ENCODE assay signal across 32 cellular contexts in genomic region chr6:113421997-113422396, GRCh38.
DNase-seq lines count a peak whose midpoint lies in the region; ATAC-seq, FAIRE-seq and TF ChIP-seq lines count a peak whose summit lies in the region.
"Had no signal": no experiment of that assay in that cellular context is flagged by ENCODE, and none has a peak within 500 bp of the region (broad histone marks: within the 10 kb centered on the region; RNA-seq: fewer than 3 reads in every experiment).

No MANE protein-coding gene starts in this region.

- no peaks in the 10 kb centered on the region for H3K9me3 Mint-ChIP-seq in Caco-2 (ENCODE audit: unreplicated experiment)
- H3K9me3 Mint-ChIP-seq: CD4-positive, alpha-beta T cell; CD8-positive, alpha-beta T cell had no signal

- no peak overlapping the region for H3K4me3 Mint-ChIP-seq in Caco-2 (ENCODE audit: unreplicated experiment)
- H3K4me3 Mint-ChIP-seq: B cell; CD14-positive monocyte; CD4-positive, alpha-beta memory T cell; CD4-positive, alpha-beta T cell; CD4-positive, CD25-positive, alpha-beta regulatory T cell; CD8-positive, alpha-beta memory T cell; CD8-positive, alpha-beta T cell had no signal

- intact Hi-C loops in HepG2 (cut with micrococcal nuclease; ENCODE audit: unreplicated experiment) (no loop called here), right lobe of liver (cut with DNase I) (no loop called here), Caco-2 (cut with micrococcal nuclease; ENCODE audit: unreplicated experiment) (no loop called here)

- no peak for TF ChIP-seq CTCF in HepG2 (CRISPR knock-in tag; IDR thresholded peaks at IDR 0.05)
- no peak for TF ChIP-seq CTCF in right lobe of liver (IDR thresholded peaks at IDR 0.05)
- no peak for TF ChIP-seq CTCF in HEK293 (tag by site-specific recombination; IDR thresholded peaks at IDR 0.05)
- TF ChIP-seq CTCF in Caco-2 (IDR thresholded peaks at IDR 0.05; ENCODE audit: insufficient read depth in 1 of 2, low read depth in 1 of 2, low read length in 1 of 2, severe bottlenecking in 1 of 2, unreplicated experiment in 1 of 2): no peak

- no peak overlapping the region for H2AFZ ChIP-seq in HepG2 (ENCODE audit: low read length)

- no peaks in the 10 kb centered on the region for H3K9me3 ChIP-seq in HepG2 (ENCODE audit: low read length)
- H3K9me3 ChIP-seq in right lobe of liver: no peaks in the 10 kb centered on the region
- H3K9me3 ChIP-seq in HEK293 (ENCODE audit: control insufficient read depth, insufficient read depth, low read depth, low read length): no peaks in the 10 kb centered on the region
- no peaks in the 10 kb centered on the region for H3K9me3 ChIP-seq in Caco-2
- H3K9me3 ChIP-seq: A549, BE2C, BLaER1 had no signal

- no peak overlapping the region for H3K4me2 ChIP-seq in HepG2 (ENCODE audit: low read depth, low read length)
- H3K4me2 ChIP-seq: A549; BLaER1; BLaER1 treated with 17β-estradiol and CSF1 and Interleukin-3, amounts not matched to agents 10 nM and 100 nM had no signal

- H4K20me1 ChIP-seq in HepG2 (ENCODE audit: insufficient read depth, low read length): no peaks in the 10 kb centered on the region
- H4K20me1 ChIP-seq: BLaER1; BLaER1 treated with 17β-estradiol and CSF1 and Interleukin-3, amounts not matched to agents 10 nM and 100 nM had no signal

- no TSS peak for BruUV-seq in HepG2 (replicated peaks; lab: Mats Ljungman, UMichigan)
- no TSS peak for BruUV-seq in Caco-2 (replicated peaks; lab: Mats Ljungman, UMichigan)

- no peaks in the 10 kb centered on the region for H3K36me3 Mint-ChIP-seq in Caco-2 (ENCODE audit: insufficient read depth, unreplicated experiment)
- H3K36me3 Mint-ChIP-seq: CD14-positive monocyte; CD4-positive, alpha-beta memory T cell; CD4-positive, CD25-positive, alpha-beta regulatory T cell; CD8-positive, alpha-beta memory T cell; CD8-positive, alpha-beta T cell had no signal

- H3K27me3 ChIP-seq in HepG2 (ENCODE audit: control insufficient read depth in 1 of 2, insufficient read depth in 2 of 2, low read length in 2 of 2) (no peaks in the 10 kb centered on the region), right lobe of liver (no peaks in the 10 kb centered on the region), Caco-2 (replicated peaks; ENCODE audit: control insufficient read depth, insufficient read depth, low read length) (no peaks in the 10 kb centered on the region)
- H3K27me3 ChIP-seq: BE2C; BLaER1; BLaER1 treated with 17β-estradiol and CSF1 and Interleukin-3, amounts not matched to agents 10 nM and 100 nM had no signal

- DNase-seq in HepG2 (ENCODE audit: low spot score): no peak
- no peak for DNase-seq in right lobe of liver
- DNase-seq in Caco-2: no peak
- DNase-seq: 8988T; ACHN; AML-193; BE2C; C1 segment of cervical spinal cord; Calu3; CD4-positive, alpha-beta memory T cell; CD4-positive, alpha-beta T cell; CD4-positive, CD25-positive, alpha-beta regulatory T cell; CD8-positive, alpha-beta memory T cell; CD8-positive, alpha-beta T cell; COR-L47; DMS 273 treated with DMSO at 0.1 percent for 48 hours; DMS153; DMS53; DMS79; DMS79 treated with DMSO at 0.1 percent for 48 hours; DND-41; EL had no signal

- H3K4me1 Mint-ChIP-seq in Caco-2 (ENCODE audit: low read depth, unreplicated experiment): peaks cover under 1% of the 10 kb centered on the region
- H3K4me1 Mint-ChIP-seq: B cell; CD4-positive, alpha-beta memory T cell; CD4-positive, CD25-positive, alpha-beta regulatory T cell; CD8-positive, alpha-beta memory T cell had no signal

- no peak for FAIRE-seq in HepG2 (lab: Jason Lieb, UNC)
- FAIRE-seq: A204.1, A549, D721Med had no signal

- H3K27ac Mint-ChIP-seq in Caco-2 (ENCODE audit: unreplicated experiment): no peak overlapping the region
- H3K27ac Mint-ChIP-seq: B cell; CD14-positive monocyte; CD4-positive, alpha-beta memory T cell; CD4-positive, alpha-beta T cell; CD4-positive, CD25-positive, alpha-beta regulatory T cell; CD8-positive, alpha-beta memory T cell; CD8-positive, alpha-beta T cell had no signal

- H3K27ac ChIP-seq in HepG2 (ENCODE audit: extremely low read length, insufficient read depth, low read length): no peak overlapping the region
- H3K27ac ChIP-seq in right lobe of liver: no peak overlapping the region
- H3K27ac ChIP-seq in HEK293 (ENCODE audit: extremely low read depth, low read depth, low read length): no peak overlapping the region
- H3K27ac ChIP-seq: 22Rv1; A549; BLaER1; BLaER1 treated with 17β-estradiol and CSF1 and Interleukin-3, amounts not matched to agents 10 nM and 100 nM; C4-2B had no signal

- H3K36me3 ChIP-seq in HepG2 (replicated peaks in 1 of 2; ENCODE audit: control insufficient read depth in 1 of 2, insufficient read depth in 2 of 2, low read length in 2 of 2): no peaks in the 10 kb centered on the region
- no peaks in the 10 kb centered on the region for H3K36me3 ChIP-seq in right lobe of liver
- no peaks in the 10 kb centered on the region for H3K36me3 ChIP-seq in HEK293 (ENCODE audit: control insufficient read depth in 2 of 2, insufficient read depth in 1 of 2, low read length in 2 of 2)
- H3K36me3 ChIP-seq in Caco-2 (ENCODE audit: control insufficient read depth, insufficient read depth, low read length): no peaks in the 10 kb centered on the region
- H3K36me3 ChIP-seq: BE2C; BLaER1; BLaER1 treated with 17β-estradiol and CSF1 and Interleukin-3, amounts not matched to agents 10 nM and 100 nM had no signal

- ATAC-seq in HepG2 (no peak), right lobe of liver (no peak)
- ATAC-seq: A549; CD8-positive, alpha-beta T cell had no signal

- TF ChIP-seq POLR2A in HepG2 (IDR thresholded peaks at IDR 0.05; ENCODE audit: insufficient read depth in 1 of 2, low read depth in 2 of 2, low read length in 2 of 2) (no peak), right lobe of liver (IDR thresholded peaks at IDR 0.05) (no peak)

- no peak overlapping the region for H3K4me3 ChIP-seq in HepG2 (replicated peaks in 1 of 3; ENCODE audit: insufficient read depth in 1 of 3, low read depth in 2 of 3, low read length in 3 of 3)
- H3K4me3 ChIP-seq in right lobe of liver: no peak overlapping the region
- H3K4me3 ChIP-seq in HEK293 (ENCODE audit: low read depth, low read length): no peak overlapping the region
- H3K4me3 ChIP-seq in Caco-2 (ENCODE audit: low read depth, low read length): no peak overlapping the region
- H3K4me3 ChIP-seq: A549; BLaER1; BLaER1 treated with 17β-estradiol and CSF1 and Interleukin-3, amounts not matched to agents 10 nM and 100 nM had no signal

- WGBS in HepG2 (ENCODE audit: low lambda C conversion rate): 33% methylated on average over 1 of the region's 1 CpG
- WGBS in right lobe of liver (ENCODE audit: insufficient coverage, low coverage, low lambda C conversion rate, missing lambda C conversion rate): 67% methylated on average over 1 of the region's 1 CpG

- H3K4me1 ChIP-seq in HepG2 (ENCODE audit: insufficient read depth, low read length): peaks cover 9% of the 10 kb centered on the region; the same call in 1 of the 2 replicates
- no peaks in the 10 kb centered on the region for H3K4me1 ChIP-seq in right lobe of liver
- H3K4me1 ChIP-seq in HEK293 (ENCODE audit: control insufficient read depth, insufficient read depth, low read length): no peaks in the 10 kb centered on the region
- H3K4me1 ChIP-seq in Caco-2: peaks cover 7% of the 10 kb centered on the region; the same call in 1 of the 2 replicates
- H3K4me1 ChIP-seq: A549, BE2C, BLaER1 had no signal

- no peak for TF ChIP-seq EP300 in HepG2 (IDR thresholded peaks at IDR 0.05; ENCODE audit: low read depth in 2 of 2, low read length in 2 of 2)
- no peak for TF ChIP-seq EP300 in HepG2 (CRISPR knock-in tag; IDR thresholded peaks at IDR 0.05; ENCODE audit: borderline replicate concordance)

- no peak for TF ChIP-seq RAD21 in HepG2 (CRISPR knock-in tag; IDR thresholded peaks at IDR 0.05)

- CTCF ChIA-PET in HepG2 (lab: Yijun Ruan, JAX; ENCODE audit: low intra/inter-chr PET ratio, low total read pairs): no interaction called here
- CTCF ChIA-PET in HEK293 (lab: Yijun Ruan, JAX): no interaction called here
- CTCF ChIA-PET in Caco-2 (lab: Charles Lee): no interaction called here

- no peak overlapping the region for H3K9ac ChIP-seq in HepG2 (ENCODE audit: insufficient read depth, low read depth, low read length)
- H3K9ac ChIP-seq: BLaER1; BLaER1 treated with 17β-estradiol and CSF1 and Interleukin-3, amounts not matched to agents 10 nM and 100 nM had no signal

- no peaks in the 10 kb centered on the region for H3K79me2 ChIP-seq in HepG2 (ENCODE audit: insufficient read depth, low read length)

- in situ Hi-C loops in HepG2 (cut with HindIII; ENCODE audit: extremely low pct_ligation_motif_present, low pct_unique_long_range_greater_than_20kb): loop anchor here (25.0 kb wide), 1 partner anchor 635 kb away; no protein-coding TSS in a partner anchor

- H3K27me3 Mint-ChIP-seq in Caco-2 (ENCODE audit: insufficient read depth, unreplicated experiment): no peaks in the 10 kb centered on the region
- H3K27me3 Mint-ChIP-seq: B cell; CD4-positive, alpha-beta memory T cell; CD4-positive, alpha-beta T cell; CD4-positive, CD25-positive, alpha-beta regulatory T cell had no signal

- POLR2A ChIA-PET in HepG2 (lab: Yijun Ruan, JAX): no interaction called here
- POLR2A ChIA-PET in HEK293 (lab: Yijun Ruan, JAX): no interaction called here
- POLR2A ChIA-PET in Caco-2 (lab: Charles Lee): no interaction called here

TF ChIP-seq in HepG2, 621 proteins besides CTCF, POLR2A, EP300 and RAD21:
- TF ChIP-seq THAP11 (CRISPR knock-in tag; IDR thresholded peaks at IDR 0.05): no peak
- TF ChIP-seq DRAP1 (CRISPR knock-in tag; IDR thresholded peaks at IDR 0.05): no peak
- no peak for TF ChIP-seq SMYD3 (CRISPR knock-in tag; IDR thresholded peaks at IDR 0.05)
- no peak for TF ChIP-seq ZNF224 (CRISPR knock-in tag; IDR thresholded peaks at IDR 0.05)
- TF ChIP-seq CREB1 (IDR thresholded peaks at IDR 0.05): peak; percentile 71
- TF ChIP-seq CREB1 (CRISPR knock-in tag; IDR thresholded peaks at IDR 0.05): no peak

TF ChIP-seq in HEK293, 187 proteins besides CTCF, POLR2A, EP300 and RAD21:
- TF ChIP-seq ZNF513 (tag by site-specific recombination; IDR thresholded peaks at IDR 0.05): peak; percentile 65
- TF ChIP-seq KLF8 (tag by site-specific recombination; IDR thresholded peaks at IDR 0.05): no peak

Comparison
In these comparisons a context has a peak if more than half of its experiments do, and no peak if none do; other contexts are left out.
1. Of the 63 proteins assayed by ChIP-seq in both HepG2 and HEK293: peak only in HepG2: none; only in HEK293: ZNF513; in both: none; in neither: 62.